In the genomic region with DNA sequence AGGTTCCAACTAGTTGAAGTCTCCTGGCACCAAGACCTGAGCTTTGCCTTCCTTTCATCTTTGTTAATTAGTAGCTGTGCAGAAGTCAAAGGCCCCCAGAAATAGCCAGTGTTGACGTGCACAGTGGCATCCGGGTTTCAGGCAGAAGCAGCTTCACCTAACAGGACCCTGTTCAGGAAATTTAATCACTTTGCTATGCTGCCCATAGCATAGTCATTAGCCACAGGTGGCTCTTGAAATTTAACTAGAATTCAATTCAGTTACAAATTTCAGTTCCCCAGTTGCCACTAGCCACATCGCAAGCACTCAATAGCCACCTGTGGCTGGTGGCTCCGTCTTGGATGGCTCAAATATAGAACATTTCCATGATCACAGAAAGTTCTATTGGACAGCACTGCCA, we compare ENCODE assay signal across 14 cellular contexts.
DNase-seq lines count a peak whose midpoint lies in the region; ATAC-seq and TF ChIP-seq lines count a peak whose summit lies in the region.
"Had no signal": no experiment of that assay in that cellular context is flagged by ENCODE, and none has a peak within 500 bp of the region (broad histone marks: within the 10 kb centered on the region; RNA-seq: fewer than 3 reads in every experiment).

No MANE protein-coding gene starts in this region.

- peak; percentile 29 for TF ChIP-seq POLR2A in GM19193 (IDR thresholded peaks at IDR 0.05; ENCODE audit: extremely low read depth, insufficient read depth, insufficient read length)

- no peak for TF ChIP-seq CTCF in CD4-positive, alpha-beta T cell (IDR thresholded peaks at IDR 0.05)
- TF ChIP-seq CTCF in left ventricle myocardium inferior (IDR thresholded peaks at IDR 0.05; ENCODE audit: borderline replicate concordance), result no peak

- no peak for DNase-seq in CD4-positive, alpha-beta T cell
- DNase-seq in GM19238 (ENCODE audit: insufficient read length, low spot score), result no peak
- DNase-seq in glomerular visceral epithelial cell (ENCODE audit: extremely low spot score), result no peak
- no peak for DNase-seq in left ventricle myocardium inferior
- DNase-seq in Right ventricle myocardium superior, result no peak
- DNase-seq: activated T-cell treated with anti-CD3 and anti-CD28 coated beads, Interleukin-2, amount 50 U/mL, for 4 hours; effector CD8-positive, alpha-beta T cell; mammary epithelial cell; NCI-H446 treated with DMSO at 0.1 percent for 48 hours had no signal

- H3K9me3 ChIP-seq in CD4-positive, alpha-beta T cell (ENCODE audit: control insufficient read depth, low read length), result no peaks in the 10 kb centered on the region
- no peaks in the 10 kb centered on the region for H3K9me3 ChIP-seq in left ventricle myocardium inferior (replicated peaks)

- H3K4me3 Mint-ChIP-seq in CD4-positive, alpha-beta T cell, result no peak overlapping the region
- H3K4me3 Mint-ChIP-seq: activated T-cell treated with anti-CD3 and anti-CD28 coated beads, Interleukin-2, amount 50 U/mL, for 4 hours; stimulated activated effector memory CD8-positive, alpha-beta T cell treated with anti-CD3 and anti-CD28 coated beads, Interleukin-12 subunit alpha, Interleukin-12 subunit beta, amount 100 ng/mL, for 72 hours had no signal

- no peaks in the 10 kb centered on the region for H3K36me3 Mint-ChIP-seq in CD4-positive, alpha-beta T cell (ENCODE audit: low read depth)

- H3K36me3 ChIP-seq in left ventricle myocardium inferior, result peaks cover 25% of the 10 kb centered on the region

- peaks cover 30% of the 10 kb centered on the region for H3K4me1 Mint-ChIP-seq in CD4-positive, alpha-beta T cell (ENCODE audit: low read depth)
- H3K4me1 Mint-ChIP-seq: stimulated activated effector memory CD8-positive, alpha-beta T cell treated with anti-CD3 and anti-CD28 coated beads, Interleukin-12 subunit alpha, Interleukin-12 subunit beta, amount 100 ng/mL, for 72 hours had no signal

- POLR2A ChIA-PET in CD4-positive, alpha-beta T cell (lab: Charles Lee), result interaction anchor here (1.1 kb wide), 1 partner anchor 179 kb away, joined by 4 read pairs; a partner anchor contains a TSS

- no peak overlapping the region for H3K27ac ChIP-seq in CD4-positive, alpha-beta T cell (ENCODE audit: low read depth, low read length)
- H3K27ac ChIP-seq in left ventricle myocardium inferior (replicated peaks), result no peak overlapping the region
- H3K27ac ChIP-seq: 22Rv1 had no signal

- ATAC-seq in CD4-positive, alpha-beta T cell (ENCODE audit: poor library complexity), result no peak
- peak; percentile 74 for ATAC-seq in HG02588 (IDR thresholded peaks at IDR 0.05; ENCODE audit: unreplicated experiment)
- ATAC-seq in HG03354 (IDR thresholded peaks at IDR 0.05; ENCODE audit: poor library complexity, severe bottlenecking, unreplicated experiment), result peak; percentile 85
- ATAC-seq in Right ventricle myocardium superior (ENCODE audit: poor library complexity), result no peak
- ATAC-seq: activated T-cell treated with anti-CD3 and anti-CD28 coated beads, Interleukin-2, amount 50 U/mL, for 4 hours; stimulated activated effector memory CD8-positive, alpha-beta T cell treated with anti-CD3 and anti-CD28 coated beads, Interleukin-12 subunit alpha, Interleukin-12 subunit beta, amount 100 ng/mL, for 72 hours had no signal

- peak overlapping the region; percentile 74 for H3K27ac Mint-ChIP-seq in CD4-positive, alpha-beta T cell
- H3K27ac Mint-ChIP-seq: stimulated activated effector memory CD8-positive, alpha-beta T cell treated with anti-CD3 and anti-CD28 coated beads, Interleukin-12 subunit alpha, Interleukin-12 subunit beta, amount 100 ng/mL, for 72 hours had no signal

- H3K9me3 Mint-ChIP-seq in CD4-positive, alpha-beta T cell, result no peaks in the 10 kb centered on the region
- H3K9me3 Mint-ChIP-seq: activated T-cell treated with anti-CD3 and anti-CD28 coated beads, Interleukin-2, amount 50 U/mL, for 4 hours; stimulated activated effector memory CD8-positive, alpha-beta T cell treated with anti-CD3 and anti-CD28 coated beads, Interleukin-12 subunit alpha, Interleukin-12 subunit beta, amount 100 ng/mL, for 72 hours had no signal

- intact Hi-C loops in CD4-positive, alpha-beta T cell (cut with DNase I, micrococcal nuclease), result no loop called here
- intact Hi-C loops in left ventricle myocardium inferior (cut with micrococcal nuclease) (no loop called here), Right ventricle myocardium superior (cut with DNase I) (no loop called here)

- H3K27me3 Mint-ChIP-seq in CD4-positive, alpha-beta T cell, result no peaks in the 10 kb centered on the region

- H3K27me3 ChIP-seq in CD4-positive, alpha-beta T cell (ENCODE audit: control insufficient read depth, insufficient read depth, low read length), result no peaks in the 10 kb centered on the region
- no peaks in the 10 kb centered on the region for H3K27me3 ChIP-seq in left ventricle myocardium inferior (ENCODE audit: low read depth)

- peaks cover 25% of the 10 kb centered on the region for H3K4me1 ChIP-seq in left ventricle myocardium inferior

- no peak overlapping the region for H3K4me3 ChIP-seq in left ventricle myocardium inferior

- CTCF ChIA-PET in CD4-positive, alpha-beta T cell (lab: Charles Lee), result no interaction called here

Comparison
In these comparisons a context has a peak if more than half of its experiments do, and no peak if none do; other contexts are left out.
1. ATAC-seq: peak in HG02588 (single experiment) and HG03354 (single experiment); none in CD4-positive, alpha-beta T cell (single experiment) and Right ventricle myocardium superior (single experiment).